In the genomic region with DNA sequence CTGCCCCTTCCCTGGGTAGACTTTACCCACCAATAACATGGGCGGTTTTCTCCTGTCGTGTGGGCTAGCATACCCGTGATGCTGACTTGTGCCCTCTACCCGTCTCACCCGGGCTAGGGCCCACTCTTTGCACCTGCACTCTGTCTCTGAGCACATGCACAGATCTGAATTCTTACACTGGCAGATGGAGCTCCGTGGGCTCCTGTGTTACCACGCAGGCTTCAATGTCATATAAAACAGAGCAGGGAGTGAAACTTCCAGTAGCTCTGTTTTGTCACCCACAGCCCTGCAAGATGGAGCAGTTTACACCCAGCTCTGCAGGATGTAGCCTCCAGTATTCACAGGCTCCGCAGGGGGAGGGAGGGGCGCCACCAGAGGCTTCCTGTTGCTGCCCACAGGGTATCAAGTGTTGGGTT, we compare ENCODE assay signal across 8 cellular contexts. TPM values are rescaled to one million over a fixed set of nuclear protein-coding genes. Genes with fewer than 3 reads are reported as not detected.
DNase-seq lines count a peak whose midpoint lies in the region; ATAC-seq, FAIRE-seq and TF ChIP-seq lines count a peak whose summit lies in the region.

No MANE protein-coding gene starts in this region.

- H3K27ac ChIP-seq in CD8-positive, alpha-beta memory T cell (ENCODE audit: low read depth, low read length): peak overlapping the region; percentile 63

- TF ChIP-seq CTCF in D721Med (IDR thresholded peaks at IDR 0.05; ENCODE audit: insufficient read depth, missing control alignments): no peak

- H3K36me3 Mint-ChIP-seq in CD8-positive, alpha-beta memory T cell: peaks cover 0 to 27% (median 0%) of the 10 kb centered on the region in 3 donors
- no peaks in the 10 kb centered on the region for H3K36me3 Mint-ChIP-seq in activated naive CD4-positive, alpha-beta T cell treated with anti-CD3 and anti-CD28 coated beads, Interleukin-2, amount 50 U/mL, for 24 hours
- H3K36me3 Mint-ChIP-seq in naive B cell: no peaks in the 10 kb centered on the region

- ATAC-seq in naive B cell (ENCODE audit: low read depth in 2 of 2): no peak

- peak overlapping the region; percentile 70 to 98 (median 94) for H3K27ac Mint-ChIP-seq in CD8-positive, alpha-beta memory T cell
- peak overlapping the region; percentile 96 for H3K27ac Mint-ChIP-seq in activated naive CD4-positive, alpha-beta T cell treated with anti-CD3 and anti-CD28 coated beads, Interleukin-2, amount 50 U/mL, for 24 hours
- peak overlapping the region in 5 of 6 donors; percentile 65 to 92 (median 85) for H3K27ac Mint-ChIP-seq in naive B cell

- H3K27me3 ChIP-seq in CD8-positive, alpha-beta memory T cell (ENCODE audit: insufficient read depth, low read length, poor library complexity, severe bottlenecking): no peaks in the 10 kb centered on the region

- H3K9me3 Mint-ChIP-seq in CD8-positive, alpha-beta memory T cell: no peaks in the 10 kb centered on the region
- no peaks in the 10 kb centered on the region for H3K9me3 Mint-ChIP-seq in activated naive CD4-positive, alpha-beta T cell treated with anti-CD3 and anti-CD28 coated beads, Interleukin-2, amount 50 U/mL, for 24 hours
- H3K9me3 Mint-ChIP-seq in naive B cell: no peaks in the 10 kb centered on the region

- FAIRE-seq in D721Med (lab: Jason Lieb, UNC): no peak

- H3K4me3 Mint-ChIP-seq in CD8-positive, alpha-beta memory T cell: peak overlapping the region; percentile 89 to 98 (median 96)
- peak overlapping the region; percentile 97 for H3K4me3 Mint-ChIP-seq in activated naive CD4-positive, alpha-beta T cell treated with anti-CD3 and anti-CD28 coated beads, Interleukin-2, amount 50 U/mL, for 24 hours
- peak overlapping the region; percentile 80 to 95 (median 88) for H3K4me3 Mint-ChIP-seq in naive B cell

- H3K4me1 Mint-ChIP-seq in CD8-positive, alpha-beta memory T cell: peaks cover 72 to 83% (median 74%) of the 10 kb centered on the region in 3 donors
- H3K4me1 Mint-ChIP-seq in activated naive CD4-positive, alpha-beta T cell treated with anti-CD3 and anti-CD28 coated beads, Interleukin-2, amount 50 U/mL, for 24 hours: peaks cover 82% of the 10 kb centered on the region
- peaks cover 43 to 70% (median 60%) of the 10 kb centered on the region in 3 donors for H3K4me1 Mint-ChIP-seq in naive B cell

- H3K4me1 ChIP-seq in CD8-positive, alpha-beta memory T cell (ENCODE audit: insufficient read depth, low read length): peaks cover 81% of the 10 kb centered on the region

- CTCF ChIA-PET in CD8-positive, alpha-beta memory T cell (lab: Charles Lee): interaction anchor here (0.7 to 18.1 kb wide), 10 partner anchors 9 to 1306 kb away, joined by 3 to 358 read pairs (median 5); no protein-coding TSS in a partner anchor

- no peaks in the 10 kb centered on the region for H3K9me3 ChIP-seq in CD8-positive, alpha-beta memory T cell (ENCODE audit: low read length)

- DNase-seq in CD8-positive, alpha-beta memory T cell: peak; percentile 45 to 79 (median 69)
- DNase-seq in NCI-H69 (lab: John Stamatoyannopoulos, UW): peak; percentile 69
- no peak for DNase-seq in naive B cell
- no peak for DNase-seq in germinal center (ENCODE audit: low spot score)
- DNase-seq in glomerular visceral epithelial cell (ENCODE audit: extremely low spot score): no peak
- DNase-seq in NCI-H2029 treated with DMSO at 0.1 percent for 48 hours (lab: John Stamatoyannopoulos, UW): no peak
- DNase-seq in D721Med (ENCODE audit: insufficient read length, low spot score): no peak

- no peaks in the 10 kb centered on the region for H3K36me3 ChIP-seq in CD8-positive, alpha-beta memory T cell (ENCODE audit: insufficient read depth, low read length)

- peaks cover 0 to 3% of the 10 kb centered on the region in 2 donors for H3K27me3 Mint-ChIP-seq in CD8-positive, alpha-beta memory T cell
- no peaks in the 10 kb centered on the region for H3K27me3 Mint-ChIP-seq in activated naive CD4-positive, alpha-beta T cell treated with anti-CD3 and anti-CD28 coated beads, Interleukin-2, amount 50 U/mL, for 24 hours
- no peaks in the 10 kb centered on the region for H3K27me3 Mint-ChIP-seq in naive B cell

- peak overlapping the region; percentile 95 for H3K4me3 ChIP-seq in CD8-positive, alpha-beta memory T cell (ENCODE audit: low read length)

- POLR2A ChIA-PET in CD8-positive, alpha-beta memory T cell (lab: Charles Lee): interaction anchor here (0.6 to 5.6 kb wide), 7 partner anchors 10 to 111 kb away, joined by 3 to 32 read pairs (median 5); a partner anchor contains a TSS

RNA-seq across cellular contexts. Expression of a gene that starts 1.7 kb away (rescaled TPM):
- total RNA-seq in CD8-positive, alpha-beta memory T cell: 10 to 100 TPM; 85.8 to 87.2 TPM
- 87.4 TPM for polyA plus RNA-seq in CD8-positive, alpha-beta memory T cell
- 10 to 100 TPM in 1 of 6 donors, 1 to 10 TPM in 5; 2.5 to 13.7 (median 7.9) TPM for polyA plus RNA-seq in naive B cell (ENCODE audit: low read depth in 6 of 6)

RNA-seq across cellular contexts. Expression of a gene that starts 32.5 kb away (rescaled TPM):
- 1 to 10 TPM; 1.1 to 1.2 TPM for total RNA-seq in CD8-positive, alpha-beta memory T cell
- 0.97 TPM for polyA plus RNA-seq in CD8-positive, alpha-beta memory T cell
- polyA plus RNA-seq in naive B cell (ENCODE audit: low read depth in 6 of 6): 1 to 10 TPM in 3 of 6 donors, under 1 TPM in 2, not detected in 1; 0.52 to 1.8 (median 1.5) TPM

RNA-seq across cellular contexts. Expression of a gene that starts 42.6 kb away (rescaled TPM):
- not detected for total RNA-seq in CD8-positive, alpha-beta memory T cell
- 0.63 TPM for polyA plus RNA-seq in CD8-positive, alpha-beta memory T cell
- polyA plus RNA-seq in naive B cell (ENCODE audit: low read depth in 6 of 6): under 1 TPM in 5 of 6 donors, not detected in 1; 0.27 to 0.94 (median 0.34) TPM

Comparison
In these comparisons a context has a peak if more than half of its experiments do, and no peak if none do; other contexts are left out.
1. DNase-seq: peak in CD8-positive, alpha-beta memory T cell (5 of 5) and NCI-H69 (single experiment); none in naive B cell (single experiment), germinal center (single experiment), glomerular visceral epithelial cell (single experiment), NCI-H2029 treated with DMSO at 0.1 percent for 48 hours (single experiment) and D721Med (single experiment).
2. Peak in every context shown above with its lines, with median percentiles within 50 percentile points of each other: H3K27ac Mint-ChIP-seq and H3K4me3 Mint-ChIP-seq.